9 cellular contexts compared by ENCODE assay signal in genomic region chr3:125053304-125053699, GRCh38. TPM values are rescaled to one million over a fixed set of nuclear protein-coding genes. Genes with fewer than 3 reads are reported as not detected.
DNase-seq lines count a peak whose midpoint lies in the region; ATAC-seq and TF ChIP-seq lines count a peak whose summit lies in the region.
"Had no signal": no experiment of that assay in that cellular context is flagged by ENCODE, and none has a peak within 500 bp of the region (broad histone marks: within the 10 kb centered on the region; RNA-seq: fewer than 3 reads in every experiment).

No MANE protein-coding gene starts in this region.

- H3K4me1 ChIP-seq in SK-N-SH (ENCODE audit: control insufficient read depth in 1 of 2, insufficient read depth in 2 of 2, low read depth in 1 of 2, low read length in 1 of 2) (peaks cover 30 to 49% of the 10 kb centered on the region in 2 experiments), stomach (peaks cover 32 to 77% (median 53%) of the 10 kb centered on the region in 4 donors)

- TF ChIP-seq RAD21 in SK-N-SH (IDR thresholded peaks at IDR 0.05; ENCODE audit: low read length), result no peak

- no peak for TF ChIP-seq EP300 in SK-N-SH (IDR thresholded peaks at IDR 0.05; ENCODE audit: borderline replicate concordance in 1 of 2, low read depth in 1 of 2, low read length in 1 of 2)
- no peak for TF ChIP-seq EP300 in stomach (IDR thresholded peaks at IDR 0.05)

- peak overlapping the region; percentile 76 for H3K9ac ChIP-seq in SK-N-SH

- ATAC-seq in SK-N-SH treated with all-trans-retinoic acid at 6 μM for 48 hours (no peak), esophagus mucosa (no peak), HG03469 (IDR thresholded peaks at IDR 0.05; ENCODE audit: unreplicated experiment) (no peak)

- no peak for TF ChIP-seq CTCF in SK-N-SH (IDR thresholded peaks at IDR 0.05)
- no peak for TF ChIP-seq CTCF in stomach (IDR thresholded peaks at IDR 0.05)

- H3K36me3 ChIP-seq in SK-N-SH (replicated peaks in 1 of 2; ENCODE audit: control insufficient read depth in 1 of 2, insufficient read depth in 2 of 2, low read length in 1 of 2) (peaks cover 0 to 5% of the 10 kb centered on the region in 2 experiments), stomach (no peaks in the 10 kb centered on the region)

- no peak for TF ChIP-seq POLR2A in stomach (IDR thresholded peaks at IDR 0.05)

- peaks cover 38% of the 10 kb centered on the region for H3F3A ChIP-seq in SK-N-SH (replicated peaks; ENCODE audit: insufficient read depth)

- peak overlapping the region; percentile 77 to 99 for H3K27ac ChIP-seq in SK-N-SH (ENCODE audit: low read depth in 2 of 2, low read length in 1 of 2)
- peak overlapping the region; percentile 26 to 92 (median 90) for H3K27ac ChIP-seq in stomach
- H3K27ac ChIP-seq: 22Rv1 had no signal

- peak overlapping the region; percentile 84 for H3K4me2 ChIP-seq in SK-N-SH

- WGBS in SK-N-SH (ENCODE audit: low lambda C conversion rate), result 94% methylated on average over 2 of the region's 2 CpGs
- 84 to 97% (median 90%) methylated on average over 2 of the region's 2 CpGs for WGBS in stomach, 5 donors

- CTCF ChIA-PET in SK-N-SH (lab: Yijun Ruan, JAX), result interaction anchor here (0.6 to 0.9 kb wide), 2 partner anchors 41 to 990 kb away, joined by 3 read pairs; no protein-coding TSS in a partner anchor

- peak overlapping the region; percentile 95 for H3K4me3 Mint-ChIP-seq in activated T-helper 2 cell treated with anti-CD3 and anti-CD28 coated beads, Interferon-gamma antibody, Interleukin-2, Interleukin-4, amounts not matched to agents 10 μg/mL and 5 μg/mL and 100 μg/mL, durations not matched to agents 14 hours and 24 hours and 36 hours (ENCODE audit: low read depth)
- peak overlapping the region; percentile 94 to 99 (median 98) for H3K4me3 Mint-ChIP-seq in immature natural killer cell

- peaks cover 8% of the 10 kb centered on the region for H3K27me3 Mint-ChIP-seq in activated T-helper 2 cell treated with anti-CD3 and anti-CD28 coated beads, Interferon-gamma antibody, Interleukin-2, Interleukin-4, amounts not matched to agents 10 μg/mL and 5 μg/mL and 100 μg/mL, durations not matched to agents 14 hours and 24 hours and 36 hours (ENCODE audit: low read depth)
- H3K27me3 Mint-ChIP-seq in immature natural killer cell (ENCODE audit: low read depth in 3 of 3), result peaks cover 2 to 9% (median 5%) of the 10 kb centered on the region in 3 donors

- H3K9me3 Mint-ChIP-seq in activated T-helper 2 cell treated with anti-CD3 and anti-CD28 coated beads, Interferon-gamma antibody, Interleukin-2, Interleukin-4, amounts not matched to agents 10 μg/mL and 5 μg/mL and 100 μg/mL, durations not matched to agents 14 hours and 24 hours and 36 hours, result no peaks in the 10 kb centered on the region
- no peaks in the 10 kb centered on the region for H3K9me3 Mint-ChIP-seq in immature natural killer cell

- H3K4me3 ChIP-seq in SK-N-SH (ENCODE audit: low read depth in 2 of 2, low read length in 1 of 2) (peak overlapping the region; percentile 83 to 88; a peak in 2 of 4 replicates), stomach (peak overlapping the region in 3 of 4 donors; percentile 71 to 90 (median 82))

- DNase-seq in SK-N-SH, result no peak
- DNase-seq in activated T-helper 2 cell treated with anti-CD3 and anti-CD28 coated beads, Interferon-gamma antibody, Interleukin-2, Interleukin-4, amounts not matched to agents 10 μg/mL and 5 μg/mL and 100 μg/mL, durations not matched to agents 14 hours and 24 hours and 36 hours (ENCODE audit: low spot score), result no peak
- DNase-seq in immature natural killer cell, result no peak
- DNase-seq in stomach, result no peak
- DNase-seq in globus pallidus (ENCODE audit: low spot score), result no peak

- H3K9me3 ChIP-seq in SK-N-SH (no peaks in the 10 kb centered on the region), stomach (no peaks in the 10 kb centered on the region)

- POLR2A ChIA-PET in SK-N-SH (lab: Yijun Ruan, JAX), result no interaction called here

- H3K27ac Mint-ChIP-seq in activated T-helper 2 cell treated with anti-CD3 and anti-CD28 coated beads, Interferon-gamma antibody, Interleukin-2, Interleukin-4, amounts not matched to agents 10 μg/mL and 5 μg/mL and 100 μg/mL, durations not matched to agents 14 hours and 24 hours and 36 hours, result no peak overlapping the region
- peak overlapping the region; percentile 90 to 98 (median 96) for H3K27ac Mint-ChIP-seq in immature natural killer cell

- H4K20me1 ChIP-seq in SK-N-SH (ENCODE audit: insufficient read depth), result peaks cover 35% of the 10 kb centered on the region

- H2AFZ ChIP-seq in SK-N-SH (ENCODE audit: low read depth), result no peak overlapping the region

- intact Hi-C loops in activated T-helper 2 cell treated with anti-CD3 and anti-CD28 coated beads, Interferon-gamma antibody, Interleukin-2, Interleukin-4, amounts not matched to agents 10 μg/mL and 5 μg/mL and 100 μg/mL, durations not matched to agents 14 hours and 24 hours and 36 hours (cut with micrococcal nuclease), result no loop called here
- intact Hi-C loops in stomach (cut with DNase I; ENCODE audit: low total_unique reads), result no loop called here

- H3K27me3 ChIP-seq in SK-N-SH (ENCODE audit: insufficient read depth), result no peaks in the 10 kb centered on the region
- H3K27me3 ChIP-seq in stomach, result no peaks in the 10 kb centered on the region

- H3K36me3 Mint-ChIP-seq in activated T-helper 2 cell treated with anti-CD3 and anti-CD28 coated beads, Interferon-gamma antibody, Interleukin-2, Interleukin-4, amounts not matched to agents 10 μg/mL and 5 μg/mL and 100 μg/mL, durations not matched to agents 14 hours and 24 hours and 36 hours (ENCODE audit: low read depth), result peaks cover 40% of the 10 kb centered on the region
- peaks cover 0 to 5% (median 4%) of the 10 kb centered on the region in 3 donors for H3K36me3 Mint-ChIP-seq in immature natural killer cell

- H3K9me2 ChIP-seq in SK-N-SH, result no peaks in the 10 kb centered on the region

- H3K4me1 Mint-ChIP-seq in activated T-helper 2 cell treated with anti-CD3 and anti-CD28 coated beads, Interferon-gamma antibody, Interleukin-2, Interleukin-4, amounts not matched to agents 10 μg/mL and 5 μg/mL and 100 μg/mL, durations not matched to agents 14 hours and 24 hours and 36 hours (ENCODE audit: low read depth), result peaks cover 65% of the 10 kb centered on the region
- H3K4me1 Mint-ChIP-seq in immature natural killer cell, result peaks cover 6 to 73% of the 10 kb centered on the region in 2 donors

- peaks cover 65% of the 10 kb centered on the region for H3K79me2 ChIP-seq in SK-N-SH (ENCODE audit: insufficient read depth)

TF ChIP-seq in SK-N-SH, 30 proteins besides CTCF, POLR2A, EP300 and RAD21 (continues in another document):
- TF ChIP-seq ZBTB33 (IDR thresholded peaks at IDR 0.05; ENCODE audit: borderline replicate concordance, low read depth) (no peak), TEAD4 (IDR thresholded peaks at IDR 0.05; ENCODE audit: borderline replicate concordance, insufficient read depth) (no peak), MXI1 (IDR thresholded peaks at IDR 0.05; ENCODE audit: low read depth, low read length) (no peak), GATA2 (CRISPR knock-in tag; IDR thresholded peaks at IDR 0.05) (no peak), TAF1 (IDR thresholded peaks at IDR 0.05; ENCODE audit: borderline replicate concordance, low read depth, low read length) (no peak), JUND (IDR thresholded peaks at IDR 0.05) (no peak)

TF ChIP-seq in SK-N-SH treated with all-trans-retinoic acid at 6 μM for 48 hours, 23 proteins besides CTCF, POLR2A, EP300 and RAD21 (continues in another document):
- TF ChIP-seq GLIS3 (CRISPR knock-in tag; IDR thresholded peaks at IDR 0.05) (no peak), CREB5 (CRISPR knock-in tag; IDR thresholded peaks at IDR 0.05; ENCODE audit: low read depth) (no peak), ZNF8 (CRISPR knock-in tag; IDR thresholded peaks at IDR 0.05) (no peak), SNAI2 (CRISPR knock-in tag; IDR thresholded peaks at IDR 0.05) (no peak), TOX (CRISPR knock-in tag; IDR thresholded peaks at IDR 0.05; ENCODE audit: borderline replicate concordance) (no peak), ZNF565 (CRISPR knock-in tag; conservative IDR thresholded peaks at IDR 0.05; ENCODE audit: low read depth) (no peak), CSRNP3 (CRISPR knock-in tag; IDR thresholded peaks at IDR 0.05) (no peak), ISL1 (CRISPR knock-in tag; IDR thresholded peaks at IDR 0.05) (no peak), ZFP3 (CRISPR knock-in tag; IDR thresholded peaks at IDR 0.05) (no peak)

RNA-seq across cellular contexts. Expression of gene HEG1, which starts 2.5 kb away (rescaled TPM):
- polyA plus RNA-seq in SK-N-SH (2012; rRNA removed) (27.7 and 29.1 TPM in 2 replicates), immature natural killer cell (10 to 100 TPM in 1 of 3 donors, 1 to 10 TPM in 2; 2.1 to 12.1 (median 4.9) TPM), stomach (1 to 10 TPM; 2.3 to 2.7 (median 2.4) TPM)
- polyA plus RNA-seq in SK-N-SH (2012; cell fraction: cytosol; rRNA removed), result 27.1 and 30.0 TPM in 2 replicates
- 33.3 and 48.2 TPM in 2 replicates for polyA plus RNA-seq in SK-N-SH (2012; cell fraction: nucleus; rRNA removed)
- 58.0 and 59.1 TPM in 2 replicates for total RNA-seq in activated T-helper 2 cell treated with anti-CD3 and anti-CD28 coated beads, Interferon-gamma antibody, Interleukin-2, Interleukin-4, amounts not matched to agents 10 μg/mL and 5 μg/mL and 100 μg/mL, durations not matched to agents 14 hours and 24 hours and 36 hours
- total RNA-seq in stomach (10 to 100 TPM; 11.3 to 56.9 (median 32.7) TPM), esophagus mucosa (13.0 TPM)
